In the genomic region with DNA sequence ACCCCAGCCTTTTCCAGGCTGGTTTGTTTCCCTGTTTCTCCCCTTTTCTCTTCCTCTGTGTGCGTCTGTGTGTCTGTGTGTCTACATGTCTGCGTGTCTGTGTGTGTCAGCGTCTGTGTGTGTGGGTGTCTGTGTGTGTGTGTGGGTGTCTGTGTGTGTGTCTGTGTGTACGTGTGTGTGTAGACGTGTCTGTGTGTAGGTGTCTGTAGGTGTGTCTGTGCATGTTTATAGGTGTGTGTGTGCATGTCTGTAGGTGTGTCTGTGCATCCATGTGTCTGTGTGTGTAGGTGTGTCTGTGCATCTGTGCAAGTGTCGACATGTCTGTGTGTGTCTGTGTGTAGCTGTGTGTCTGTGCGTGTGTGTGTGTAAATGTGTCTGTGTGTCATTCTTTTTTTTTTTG, we compare ENCODE assay signal across 1 cellular context.
TF ChIP-seq lines count a peak whose summit lies in the region.

No MANE protein-coding gene starts in this region.

TF ChIP-seq in GM23338, 12 proteins besides CTCF, POLR2A, EP300 and RAD21:
- TF ChIP-seq POLR2AphosphoS5 (IDR thresholded peaks at IDR 0.05; ENCODE audit: low read depth), result no peak
- TF ChIP-seq, protein P1, sequence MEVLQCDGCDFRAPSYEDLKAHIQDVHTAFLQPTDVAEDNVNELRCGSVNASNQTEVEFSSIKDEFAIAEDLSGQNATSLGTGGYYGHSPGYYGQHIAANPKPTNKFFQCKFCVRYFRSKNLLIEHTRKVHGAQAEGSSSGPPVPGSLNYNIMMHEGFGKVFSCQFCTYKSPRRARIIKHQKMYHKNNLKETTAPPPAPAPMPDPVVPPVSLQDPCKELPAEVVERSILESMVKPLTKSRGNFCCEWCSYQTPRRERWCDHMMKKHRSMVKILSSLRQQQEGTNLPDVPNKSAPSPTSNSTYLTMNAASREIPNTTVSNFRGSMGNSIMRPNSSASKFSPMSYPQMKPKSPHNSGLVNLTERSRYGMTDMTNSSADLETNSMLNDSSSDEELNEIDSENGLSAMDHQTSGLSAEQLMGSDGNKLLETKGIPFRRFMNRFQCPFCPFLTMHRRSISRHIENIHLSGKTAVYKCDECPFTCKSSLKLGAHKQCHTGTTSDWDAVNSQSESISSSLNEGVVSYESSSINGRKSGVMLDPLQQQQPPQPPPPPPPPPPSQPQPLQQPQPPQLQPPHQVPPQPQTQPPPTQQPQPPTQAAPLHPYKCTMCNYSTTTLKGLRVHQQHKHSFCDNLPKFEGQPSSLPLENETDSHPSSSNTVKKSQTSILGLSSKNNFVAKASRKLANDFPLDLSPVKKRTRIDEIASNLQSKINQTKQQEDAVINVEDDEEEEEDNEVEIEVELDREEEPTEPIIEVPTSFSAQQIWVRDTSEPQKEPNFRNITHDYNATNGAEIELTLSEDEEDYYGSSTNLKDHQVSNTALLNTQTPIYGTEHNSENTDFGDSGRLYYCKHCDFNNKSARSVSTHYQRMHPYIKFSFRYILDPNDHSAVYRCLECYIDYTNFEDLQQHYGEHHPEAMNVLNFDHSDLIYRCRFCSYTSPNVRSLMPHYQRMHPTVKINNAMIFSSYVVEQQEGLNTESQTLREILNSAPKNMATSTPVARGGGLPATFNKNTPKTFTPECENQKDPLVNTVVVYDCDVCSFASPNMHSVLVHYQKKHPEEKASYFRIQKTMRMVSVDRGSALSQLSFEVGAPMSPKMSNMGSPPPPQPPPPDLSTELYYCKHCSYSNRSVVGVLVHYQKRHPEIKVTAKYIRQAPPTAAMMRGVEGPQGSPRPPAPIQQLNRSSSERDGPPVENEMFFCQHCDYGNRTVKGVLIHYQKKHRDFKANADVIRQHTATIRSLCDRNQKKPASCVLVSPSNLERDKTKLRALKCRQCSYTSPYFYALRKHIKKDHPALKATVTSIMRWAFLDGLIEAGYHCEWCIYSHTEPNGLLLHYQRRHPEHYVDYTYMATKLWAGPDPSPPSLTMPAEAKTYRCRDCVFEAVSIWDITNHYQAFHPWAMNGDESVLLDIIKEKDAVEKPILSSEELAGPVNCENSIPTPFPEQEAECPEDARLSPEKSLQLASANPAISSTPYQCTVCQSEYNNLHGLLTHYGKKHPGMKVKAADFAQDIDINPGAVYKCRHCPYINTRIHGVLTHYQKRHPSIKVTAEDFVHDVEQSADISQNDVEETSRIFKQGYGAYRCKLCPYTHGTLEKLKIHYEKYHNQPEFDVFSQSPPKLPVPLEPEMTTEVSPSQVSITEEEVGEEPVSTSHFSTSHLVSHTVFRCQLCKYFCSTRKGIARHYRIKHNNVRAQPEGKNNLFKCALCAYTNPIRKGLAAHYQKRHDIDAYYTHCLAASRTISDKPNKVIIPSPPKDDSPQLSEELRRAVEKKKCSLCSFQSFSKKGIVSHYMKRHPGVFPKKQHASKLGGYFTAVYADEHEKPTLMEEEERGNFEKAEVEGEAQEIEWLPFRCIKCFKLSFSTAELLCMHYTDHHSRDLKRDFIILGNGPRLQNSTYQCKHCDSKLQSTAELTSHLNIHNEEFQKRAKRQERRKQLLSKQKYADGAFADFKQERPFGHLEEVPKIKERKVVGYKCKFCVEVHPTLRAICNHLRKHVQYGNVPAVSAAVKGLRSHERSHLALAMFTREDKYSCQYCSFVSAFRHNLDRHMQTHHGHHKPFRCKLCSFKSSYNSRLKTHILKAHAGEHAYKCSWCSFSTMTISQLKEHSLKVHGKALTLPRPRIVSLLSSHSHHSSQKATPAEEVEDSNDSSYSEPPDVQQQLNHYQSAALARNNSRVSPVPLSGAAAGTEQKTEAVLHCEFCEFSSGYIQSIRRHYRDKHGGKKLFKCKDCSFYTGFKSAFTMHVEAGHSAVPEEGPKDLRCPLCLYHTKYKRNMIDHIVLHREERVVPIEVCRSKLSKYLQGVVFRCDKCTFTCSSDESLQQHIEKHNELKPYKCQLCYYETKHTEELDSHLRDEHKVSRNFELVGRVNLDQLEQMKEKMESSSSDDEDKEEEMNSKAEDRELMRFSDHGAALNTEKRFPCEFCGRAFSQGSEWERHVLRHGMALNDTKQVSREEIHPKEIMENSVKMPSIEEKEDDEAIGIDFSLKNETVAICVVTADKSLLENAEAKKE (CRISPR knock-in tag; IDR thresholded peaks at IDR 0.05), result no peak
- TF ChIP-seq, protein P2, sequence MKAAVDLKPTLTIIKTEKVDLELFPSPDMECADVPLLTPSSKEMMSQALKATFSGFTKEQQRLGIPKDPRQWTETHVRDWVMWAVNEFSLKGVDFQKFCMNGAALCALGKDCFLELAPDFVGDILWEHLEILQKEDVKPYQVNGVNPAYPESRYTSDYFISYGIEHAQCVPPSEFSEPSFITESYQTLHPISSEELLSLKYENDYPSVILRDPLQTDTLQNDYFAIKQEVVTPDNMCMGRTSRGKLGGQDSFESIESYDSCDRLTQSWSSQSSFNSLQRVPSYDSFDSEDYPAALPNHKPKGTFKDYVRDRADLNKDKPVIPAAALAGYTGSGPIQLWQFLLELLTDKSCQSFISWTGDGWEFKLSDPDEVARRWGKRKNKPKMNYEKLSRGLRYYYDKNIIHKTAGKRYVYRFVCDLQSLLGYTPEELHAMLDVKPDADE (IDR thresholded peaks at IDR 0.05), result no peak
- TF ChIP-seq CREB1 (CRISPR knock-in tag; IDR thresholded peaks at IDR 0.05; ENCODE audit: low read depth), result no peak
- TF ChIP-seq EZH2phosphoT487 (IDR thresholded peaks at IDR 0.05; ENCODE audit: unreplicated experiment), result no peak
- TF ChIP-seq ZNF114 (CRISPR knock-in tag; IDR thresholded peaks at IDR 0.05), result no peak
- no peak for TF ChIP-seq JUNB (IDR thresholded peaks at IDR 0.05; ENCODE audit: unreplicated experiment)
- no peak for TF ChIP-seq NANOG (IDR thresholded peaks at IDR 0.05; ENCODE audit: borderline replicate concordance)
- TF ChIP-seq, protein P3, sequence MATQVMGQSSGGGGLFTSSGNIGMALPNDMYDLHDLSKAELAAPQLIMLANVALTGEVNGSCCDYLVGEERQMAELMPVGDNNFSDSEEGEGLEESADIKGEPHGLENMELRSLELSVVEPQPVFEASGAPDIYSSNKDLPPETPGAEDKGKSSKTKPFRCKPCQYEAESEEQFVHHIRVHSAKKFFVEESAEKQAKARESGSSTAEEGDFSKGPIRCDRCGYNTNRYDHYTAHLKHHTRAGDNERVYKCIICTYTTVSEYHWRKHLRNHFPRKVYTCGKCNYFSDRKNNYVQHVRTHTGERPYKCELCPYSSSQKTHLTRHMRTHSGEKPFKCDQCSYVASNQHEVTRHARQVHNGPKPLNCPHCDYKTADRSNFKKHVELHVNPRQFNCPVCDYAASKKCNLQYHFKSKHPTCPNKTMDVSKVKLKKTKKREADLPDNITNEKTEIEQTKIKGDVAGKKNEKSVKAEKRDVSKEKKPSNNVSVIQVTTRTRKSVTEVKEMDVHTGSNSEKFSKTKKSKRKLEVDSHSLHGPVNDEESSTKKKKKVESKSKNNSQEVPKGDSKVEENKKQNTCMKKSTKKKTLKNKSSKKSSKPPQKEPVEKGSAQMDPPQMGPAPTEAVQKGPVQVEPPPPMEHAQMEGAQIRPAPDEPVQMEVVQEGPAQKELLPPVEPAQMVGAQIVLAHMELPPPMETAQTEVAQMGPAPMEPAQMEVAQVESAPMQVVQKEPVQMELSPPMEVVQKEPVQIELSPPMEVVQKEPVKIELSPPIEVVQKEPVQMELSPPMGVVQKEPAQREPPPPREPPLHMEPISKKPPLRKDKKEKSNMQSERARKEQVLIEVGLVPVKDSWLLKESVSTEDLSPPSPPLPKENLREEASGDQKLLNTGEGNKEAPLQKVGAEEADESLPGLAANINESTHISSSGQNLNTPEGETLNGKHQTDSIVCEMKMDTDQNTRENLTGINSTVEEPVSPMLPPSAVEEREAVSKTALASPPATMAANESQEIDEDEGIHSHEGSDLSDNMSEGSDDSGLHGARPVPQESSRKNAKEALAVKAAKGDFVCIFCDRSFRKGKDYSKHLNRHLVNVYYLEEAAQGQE (IDR thresholded peaks at IDR 0.05; ENCODE audit: unreplicated experiment), result no peak
- no peak for TF ChIP-seq STAT1 (IDR thresholded peaks at IDR 0.05; ENCODE audit: unreplicated experiment)
- no peak for TF ChIP-seq ZNF331 (CRISPR knock-in tag; IDR thresholded peaks at IDR 0.05; ENCODE audit: low read depth)
- TF ChIP-seq EZH2 (IDR thresholded peaks at IDR 0.05; ENCODE audit: low read depth, unreplicated experiment), result no peak
